Comparison of ENCODE assay signal across 3 cellular contexts in the genomic region with DNA sequence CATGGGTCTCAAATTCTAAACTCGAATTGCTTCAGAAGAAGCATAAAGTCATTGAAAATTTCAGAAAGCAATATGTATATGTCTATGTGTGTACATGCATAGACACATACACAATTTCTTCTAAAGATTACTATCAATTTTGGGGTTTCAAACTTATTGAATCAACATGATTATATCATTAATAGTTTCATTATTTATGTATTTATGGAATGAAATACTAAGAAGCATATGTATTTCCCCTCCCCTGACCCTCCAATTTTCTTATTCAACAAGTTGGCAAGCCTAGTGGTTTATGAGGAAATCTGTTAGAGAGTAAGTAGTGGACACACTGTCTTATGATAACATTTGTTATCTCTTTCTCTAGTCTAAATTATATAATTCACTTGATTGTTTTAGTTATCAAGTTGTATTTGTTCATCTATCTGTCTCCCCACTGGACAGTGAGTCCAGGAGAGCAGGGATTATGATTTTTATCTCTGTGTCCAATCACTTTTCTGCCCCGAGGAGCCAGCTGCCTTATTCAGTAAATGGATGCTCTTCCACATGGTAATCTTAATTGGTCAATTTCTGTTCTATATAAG. TPM values are rescaled to one million over a fixed set of nuclear protein-coding genes. Genes with fewer than 3 reads are reported as not detected.
"Had no signal": no experiment of that assay in that cellular context is flagged by ENCODE, and none has a peak within 500 bp of the region (broad histone marks: within the 10 kb centered on the region; RNA-seq: fewer than 3 reads in every experiment).

No MANE protein-coding gene starts in this region.

RNA-seq across cellular contexts. Expression of a gene that starts 17.3 kb away (rescaled TPM):
- polyA plus RNA-seq: endothelial cell of umbilical vein, foreskin keratinocyte, hepatocyte had no signal
